Comparison of ENCODE assay signal across 27 cellular contexts in the genomic region with DNA sequence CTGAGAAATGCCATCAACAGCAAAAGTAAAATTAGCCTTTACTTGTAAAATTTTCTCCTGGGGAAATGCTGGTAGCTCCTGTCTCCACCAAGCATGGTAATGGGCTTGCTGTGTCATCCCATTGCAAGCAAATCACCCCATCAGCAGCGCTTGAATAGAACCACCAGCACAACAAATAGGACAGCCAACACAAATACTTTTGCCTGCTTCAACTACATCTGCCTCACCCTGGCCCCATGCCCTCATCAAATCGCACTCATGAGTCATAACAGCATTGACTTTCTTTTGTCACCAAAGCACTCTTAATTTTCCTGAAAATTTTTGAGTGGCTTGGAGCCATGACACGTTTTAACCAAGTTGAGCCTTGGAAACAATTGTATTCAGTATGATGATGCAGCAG. TPM values are rescaled to one million over a fixed set of nuclear protein-coding genes. Genes with fewer than 3 reads are reported as not detected.
DNase-seq lines count a peak whose midpoint lies in the region; ATAC-seq, FAIRE-seq and TF ChIP-seq lines count a peak whose summit lies in the region.
"Had no signal": no experiment of that assay in that cellular context is flagged by ENCODE, and none has a peak within 500 bp of the region (broad histone marks: within the 10 kb centered on the region; RNA-seq: fewer than 3 reads in every experiment).

No MANE protein-coding gene starts in this region.

- no peaks in the 10 kb centered on the region for H3K4me1 ChIP-seq in astrocyte (ENCODE audit: insufficient read depth, low read length)
- H3K4me1 ChIP-seq: tibial nerve had no signal

- peaks cover 7% of the 10 kb centered on the region for H3K4me1 Mint-ChIP-seq in astrocyte (ENCODE audit: low read depth, unreplicated experiment)
- H3K4me1 Mint-ChIP-seq: CD4-positive, alpha-beta memory T cell had no signal

- H3K9ac ChIP-seq in astrocyte (ENCODE audit: low read length): no peak overlapping the region
- H3K9ac ChIP-seq: SK-N-SH had no signal

- no peak overlapping the region for H3K4me3 ChIP-seq in astrocyte (ENCODE audit: insufficient read depth, low read depth, low read length)
- H3K4me3 ChIP-seq: tibial nerve had no signal

- no peaks in the 10 kb centered on the region for H4K20me1 ChIP-seq in astrocyte (ENCODE audit: insufficient read depth, low read length)

- in situ Hi-C loops in GM13976 (cut with MboI; ENCODE audit: low sequenced_read_pairs, unreplicated experiment): no loop called here

- H3K27me3 Mint-ChIP-seq in astrocyte (ENCODE audit: low read depth, unreplicated experiment): no peaks in the 10 kb centered on the region

- no peak overlapping the region for H3K27ac ChIP-seq in astrocyte (ENCODE audit: low read depth, low read length)
- H3K27ac ChIP-seq: tibial nerve had no signal

- H3K9me3 Mint-ChIP-seq in astrocyte (ENCODE audit: unreplicated experiment): no peaks in the 10 kb centered on the region
- H3K9me3 Mint-ChIP-seq: activated naive CD4-positive, alpha-beta T cell treated with anti-CD3 and anti-CD28 coated beads for 36 hours; CD4-positive, alpha-beta memory T cell; stimulated activated naive CD8-positive, alpha-beta T cell treated with anti-CD3 and anti-CD28 coated beads, Interleukin-15, Interleukin-2, amounts not matched to agents 100 ng/mL and 50 ng/mL, for 24 hours had no signal

- DNase-seq in Daoy (ENCODE audit: low read depth): peak; percentile 69
- peak; percentile 34 for DNase-seq in NCI-H2029 treated with DMSO at 0.1 percent for 48 hours (lab: John Stamatoyannopoulos, UW)
- peak; percentile 28 for DNase-seq in astrocyte (ENCODE audit: low read depth)
- peak; percentile 3 for DNase-seq in kidney tubule cell (ENCODE audit: low spot score)
- no peak for DNase-seq in cerebellar nuclear complex (lab: John Stamatoyannopoulos, UW)
- DNase-seq in inferior parietal cortex (ENCODE audit: extremely low spot score): no peak
- no peak for DNase-seq in GM13976 (ENCODE audit: low spot score)
- DNase-seq: activated CD4-positive, alpha-beta T cell treated with anti-CD3 and anti-CD28 coated beads for 48 hours; activated naive CD4-positive, alpha-beta T cell treated with anti-CD3 and anti-CD28 coated beads for 36 hours; amniotic stem cell; CD4-positive, alpha-beta memory T cell; central memory CD4-positive, alpha-beta T cell; dermis blood vessel endothelial cell; DMS153; GDM1; glutamatergic neuron; left cardiac atrium; mammary epithelial cell; NCI-H2107; NCI-H524; RPMI8226; SK-N-SH had no signal

- H3K36me3 Mint-ChIP-seq in astrocyte (ENCODE audit: low read depth, unreplicated experiment): no peaks in the 10 kb centered on the region
- H3K36me3 Mint-ChIP-seq: CD4-positive, alpha-beta memory T cell had no signal

- H3K27me3 ChIP-seq in astrocyte (ENCODE audit: insufficient read depth, low read length): no peaks in the 10 kb centered on the region
- H3K27me3 ChIP-seq: tibial nerve had no signal

- no peaks in the 10 kb centered on the region for H3K9me3 ChIP-seq in astrocyte (ENCODE audit: insufficient read depth, low read depth, low read length)
- H3K9me3 ChIP-seq: SK-N-SH, tibial nerve had no signal

- TF ChIP-seq CTCF in astrocyte (IDR thresholded peaks at IDR 0.05; ENCODE audit: insufficient read depth, low read depth, low read length): no peak
- no peak for TF ChIP-seq CTCF in GM13976 (IDR thresholded peaks at IDR 0.05; ENCODE audit: borderline replicate concordance, control extremely low read depth, extremely low read depth, insufficient read depth, missing control alignments)

- no peaks in the 10 kb centered on the region for H3K36me3 ChIP-seq in astrocyte (ENCODE audit: insufficient read depth, low read length)
- H3K36me3 ChIP-seq: tibial nerve had no signal

- FAIRE-seq in astrocyte (lab: Jason Lieb, UNC): no peak
- FAIRE-seq: H54, HepG2 had no signal

- no peaks in the 10 kb centered on the region for H3K79me2 ChIP-seq in astrocyte (ENCODE audit: insufficient read depth, low read length)

- no peak for ATAC-seq in HG03520 (IDR thresholded peaks at IDR 0.05; ENCODE audit: unreplicated experiment)
- ATAC-seq: HepG2 had no signal

- no peak overlapping the region for H3K4me3 Mint-ChIP-seq in astrocyte (ENCODE audit: unreplicated experiment)
- H3K4me3 Mint-ChIP-seq: activated naive CD4-positive, alpha-beta T cell treated with anti-CD3 and anti-CD28 coated beads for 36 hours; CD4-positive, alpha-beta memory T cell; stimulated activated naive CD8-positive, alpha-beta T cell treated with anti-CD3 and anti-CD28 coated beads, Interleukin-15, Interleukin-2, amounts not matched to agents 100 ng/mL and 50 ng/mL, for 24 hours had no signal

- H3K4me2 ChIP-seq in astrocyte (ENCODE audit: low read length): no peak overlapping the region
- H3K4me2 ChIP-seq: SK-N-SH had no signal

- H3K27ac Mint-ChIP-seq in astrocyte (ENCODE audit: unreplicated experiment): no peak overlapping the region
- H3K27ac Mint-ChIP-seq: activated naive CD4-positive, alpha-beta T cell treated with anti-CD3 and anti-CD28 coated beads for 36 hours; CD4-positive, alpha-beta memory T cell; stimulated activated naive CD8-positive, alpha-beta T cell treated with anti-CD3 and anti-CD28 coated beads, Interleukin-15, Interleukin-2, amounts not matched to agents 100 ng/mL and 50 ng/mL, for 24 hours had no signal

- no peak overlapping the region for H2AFZ ChIP-seq in astrocyte (ENCODE audit: low read depth, low read length)

RNA-seq across cellular contexts. Expression of a gene that starts 52.6 kb away (rescaled TPM):
- 1.7 and 11.3 TPM in 2 replicates for total RNA-seq in Daoy (2014; rRNA removed; shearing (Covaris generic))
- total RNA-seq in astrocyte: 4.1 and 7.4 TPM in 2 replicates
- total RNA-seq: CD4-positive, alpha-beta memory T cell had no signal

Comparison
In these comparisons a context has a peak if more than half of its experiments do, and no peak if none do; other contexts are left out.
1. DNase-seq: peak in Daoy (single experiment), NCI-H2029 treated with DMSO at 0.1 percent for 48 hours (single experiment), astrocyte (single experiment) and kidney tubule cell (single experiment); none in cerebellar nuclear complex (0 of 2), inferior parietal cortex (single experiment) and GM13976 (single experiment).